In the genomic region with DNA sequence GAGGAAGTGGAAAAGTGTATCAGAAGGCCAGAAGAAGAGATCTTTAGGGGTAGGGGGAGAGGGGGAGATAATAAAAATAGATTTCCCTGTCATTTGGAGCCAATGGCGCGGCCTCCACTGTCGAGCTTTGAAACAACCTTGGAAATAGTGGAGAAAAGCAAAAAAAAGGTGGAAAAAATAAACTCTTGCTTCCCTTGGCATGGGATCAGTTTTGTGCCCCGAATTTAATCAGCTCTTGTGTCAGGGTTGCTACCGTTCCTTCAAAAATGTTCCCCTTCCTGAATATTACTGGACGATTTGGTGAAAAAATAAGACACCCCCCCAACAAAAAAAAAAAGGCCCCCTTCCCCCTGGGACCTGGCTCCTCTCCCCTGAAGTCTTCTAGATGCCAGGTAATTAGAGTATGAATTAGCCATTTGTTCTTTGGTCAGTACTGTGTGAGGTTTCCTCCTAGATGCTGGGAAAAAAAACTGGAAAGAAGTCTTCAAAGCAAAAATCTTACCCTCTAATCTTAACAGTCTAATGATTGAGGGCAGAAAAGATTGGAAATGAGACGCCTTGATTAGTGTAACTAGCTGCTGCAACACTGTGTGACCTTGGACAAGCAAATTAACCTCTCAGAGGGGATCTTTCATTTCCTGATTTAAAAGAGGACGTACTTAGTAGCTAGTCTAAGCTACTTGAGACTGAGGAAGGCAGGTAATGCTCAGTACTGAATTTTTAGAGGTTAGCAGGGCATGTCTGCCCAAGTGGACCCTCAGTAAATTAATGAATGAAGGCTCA, we compare ENCODE assay signal across 1 cellular context.
A peak's percentile ranks its signal among the peaks of the same experiment; 100 is the strongest.
TF ChIP-seq lines count a peak whose summit lies in the region.

No MANE protein-coding gene starts in this region.

TF ChIP-seq in K562, 482 proteins besides CTCF, POLR2A, EP300 and RAD21 (continued from another document and continues in another):
- TF ChIP-seq CHAMP1 (IDR thresholded peaks at IDR 0.05) (no peak), MTA1 (IDR thresholded peaks at IDR 0.05; ENCODE audit: borderline replicate concordance) (no peak), HES1 (IDR thresholded peaks at IDR 0.05; ENCODE audit: low read depth) (no peak), ZNF124 (CRISPR knock-in tag; IDR thresholded peaks at IDR 0.05) (no peak), ZKSCAN1 (IDR thresholded peaks at IDR 0.05; ENCODE audit: low read depth, low read length) (no peak), THRAP3 (IDR thresholded peaks at IDR 0.05; ENCODE audit: borderline replicate concordance) (peak; percentile 49; the same call in 1 of the 2 replicates), CBFA2T3 (IDR thresholded peaks at IDR 0.05) (no peak), KLF13 (tag; IDR thresholded peaks at IDR 0.05; ENCODE audit: borderline replicate concordance, low read depth) (no peak), CBX1 (IDR thresholded peaks at IDR 0.05; ENCODE audit: low read depth) (no peak), ZSCAN29 (IDR thresholded peaks at IDR 0.05) (no peak), ZNF384 (IDR thresholded peaks at IDR 0.05; ENCODE audit: low read depth, low read length) (0 out of 2 replicates have a peak, but pooled peaks have one; percentile 31), RB1 (IDR thresholded peaks at IDR 0.05; ENCODE audit: low read depth) (no peak), BCL6 (CRISPR knock-in tag; IDR thresholded peaks at IDR 0.05) (no peak), POLR2H (tag; IDR thresholded peaks at IDR 0.05; ENCODE audit: low read depth) (peak; percentile 89; the same call in 1 of the 2 replicates), LARP7 (IDR thresholded peaks at IDR 0.05) (0 out of 2 replicates have a peak, but pooled peaks have one; percentile 38), RBM39 (optimal IDR thresholded peaks at IDR 0.05; ENCODE audit: low read depth, low read length) (no peak), ZNF184 (CRISPR knock-in tag; IDR thresholded peaks at IDR 0.05) (no peak), HNRNPK (IDR thresholded peaks at IDR 0.05; ENCODE audit: low read depth, low read length, poor library complexity, severe bottlenecking) (no peak), DDX20 (tag; IDR thresholded peaks at IDR 0.05; ENCODE audit: low read depth) (no peak), PTBP1 (IDR thresholded peaks at IDR 0.05; ENCODE audit: low read depth, low read length) (no peak), ELF2 (CRISPR knock-in tag; IDR thresholded peaks at IDR 0.05) (no peak; the same call in 1 of the 2 replicates), CREB3 (tag; conservative IDR thresholded peaks at IDR 0.05; ENCODE audit: low read depth) (0 out of 2 replicates have a peak, but pooled peaks have one; percentile 23), ZNF431 (CRISPR knock-in tag; IDR thresholded peaks at IDR 0.05) (no peak), KDM1A (IDR thresholded peaks at IDR 0.05) (peak; percentile 54 to 63; a peak in 3 of 4 replicates), TOE1 (IDR thresholded peaks at IDR 0.05; ENCODE audit: borderline replicate concordance) (no peak), TOE1 (CRISPR knock-in tag; IDR thresholded peaks at IDR 0.05; ENCODE audit: borderline replicate concordance, low read depth) (no peak), MAFK (IDR thresholded peaks at IDR 0.05; ENCODE audit: low read length) (no peak), DPF2 (IDR thresholded peaks at IDR 0.05) (no peak; the same call in none of the 2 replicates), PATZ1 (CRISPR knock-in tag; IDR thresholded peaks at IDR 0.05; ENCODE audit: borderline replicate concordance) (no peak), NR2C2 (CRISPR knock-in tag; IDR thresholded peaks at IDR 0.05) (no peak), NR2C2 (tag; IDR thresholded peaks at IDR 0.05) (peak; percentile 20; the same call in 1 of the 2 replicates), HNRNPLL (IDR thresholded peaks at IDR 0.05; ENCODE audit: low read depth, low read length, poor library complexity, severe bottlenecking) (no peak), CREM (IDR thresholded peaks at IDR 0.05; ENCODE audit: low read depth) (no peak), HNRNPL (IDR thresholded peaks at IDR 0.05; ENCODE audit: low read depth, low read length) (no peak), ZNF41 (CRISPR knock-in tag; conservative IDR thresholded peaks at IDR 0.05) (no peak), HDAC6 (IDR thresholded peaks at IDR 0.05; ENCODE audit: low read depth, low read length) (no peak), CREB3L1 (IDR thresholded peaks at IDR 0.05; ENCODE audit: borderline replicate concordance, low read depth) (no peak), TRIM24 (IDR thresholded peaks at IDR 0.05) (no peak), ZNF830 (CRISPR knock-in tag; IDR thresholded peaks at IDR 0.05) (0 out of 2 replicates have a peak, but pooled peaks have one; percentile 52), KLF1 (tag; IDR thresholded peaks at IDR 0.05) (no peak), SP2 (IDR thresholded peaks at IDR 0.05; ENCODE audit: extremely low read depth, low read depth, low read length, poor library complexity, severe bottlenecking) (no peak), FUS (optimal IDR thresholded peaks at IDR 0.05; ENCODE audit: low read depth, low read length) (no peak), ZFX (CRISPR knock-in tag; IDR thresholded peaks at IDR 0.05) (no peak), PTTG1 (tag; IDR thresholded peaks at IDR 0.05; ENCODE audit: low read depth) (no peak), C11orf30 (IDR thresholded peaks at IDR 0.05; ENCODE audit: low read depth) (no peak), BCLAF1 (IDR thresholded peaks at IDR 0.05; ENCODE audit: borderline replicate concordance in 1 of 2, control insufficient read depth in 1 of 2, low read depth in 2 of 2, low read length in 1 of 2) (0 out of 4 replicates have a peak, but pooled peaks of 1 of the 2 experiments have one; percentile 16), ZEB2 (IDR thresholded peaks at IDR 0.05) (no peak; the same call in 1 of the 2 replicates), NRF1 (conservative IDR thresholded peaks at IDR 0.05 in 1 of 2, IDR thresholded peaks at IDR 0.05 in 1 of 2) (no peak), SREBF2 (CRISPR knock-in tag; IDR thresholded peaks at IDR 0.05) (no peak), ELK1 (CRISPR knock-in tag; IDR thresholded peaks at IDR 0.05) (no peak)
- TF ChIP-seq, protein P1, sequence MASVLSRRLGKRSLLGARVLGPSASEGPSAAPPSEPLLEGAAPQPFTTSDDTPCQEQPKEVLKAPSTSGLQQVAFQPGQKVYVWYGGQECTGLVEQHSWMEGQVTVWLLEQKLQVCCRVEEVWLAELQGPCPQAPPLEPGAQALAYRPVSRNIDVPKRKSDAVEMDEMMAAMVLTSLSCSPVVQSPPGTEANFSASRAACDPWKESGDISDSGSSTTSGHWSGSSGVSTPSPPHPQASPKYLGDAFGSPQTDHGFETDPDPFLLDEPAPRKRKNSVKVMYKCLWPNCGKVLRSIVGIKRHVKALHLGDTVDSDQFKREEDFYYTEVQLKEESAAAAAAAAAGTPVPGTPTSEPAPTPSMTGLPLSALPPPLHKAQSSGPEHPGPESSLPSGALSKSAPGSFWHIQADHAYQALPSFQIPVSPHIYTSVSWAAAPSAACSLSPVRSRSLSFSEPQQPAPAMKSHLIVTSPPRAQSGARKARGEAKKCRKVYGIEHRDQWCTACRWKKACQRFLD (CRISPR knock-in tag; IDR thresholded peaks at IDR 0.05): no peak; the same call in 1 of the 2 replicates
- TF ChIP-seq, protein P2, sequence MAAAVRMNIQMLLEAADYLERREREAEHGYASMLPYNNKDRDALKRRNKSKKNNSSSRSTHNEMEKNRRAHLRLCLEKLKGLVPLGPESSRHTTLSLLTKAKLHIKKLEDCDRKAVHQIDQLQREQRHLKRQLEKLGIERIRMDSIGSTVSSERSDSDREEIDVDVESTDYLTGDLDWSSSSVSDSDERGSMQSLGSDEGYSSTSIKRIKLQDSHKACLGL (CRISPR knock-in tag; IDR thresholded peaks at IDR 0.05; ENCODE audit: borderline replicate concordance, poor library complexity, severe bottlenecking): no peak
